15 cellular contexts compared by ENCODE assay signal in genomic region chr22:40257979-40258378, GRCh38.
DNase-seq lines count a peak whose midpoint lies in the region; ATAC-seq and TF ChIP-seq lines count a peak whose summit lies in the region.
"Had no signal": no experiment of that assay in that cellular context is flagged by ENCODE, and none has a peak within 500 bp of the region (broad histone marks: within the 10 kb centered on the region; RNA-seq: fewer than 3 reads in every experiment).

No MANE protein-coding gene starts in this region.

- H3K4me1 ChIP-seq in PC-9 (replicated peaks; ENCODE audit: insufficient read depth), result peaks cover 38% of the 10 kb centered on the region
- peaks cover 4 to 15% of the 10 kb centered on the region in 2 donors for H3K4me1 ChIP-seq in muscle layer of duodenum (ENCODE audit: control insufficient read depth in 1 of 2, insufficient read depth in 2 of 2, low read length in 2 of 2)
- H3K4me1 ChIP-seq: prostate gland had no signal

- TF ChIP-seq CTCF in Calu3 (IDR thresholded peaks at IDR 0.05; ENCODE audit: unreplicated experiment), result no peak
- no peak for TF ChIP-seq CTCF in PC-9 (conservative IDR thresholded peaks at IDR 0.05)

- peaks cover 3% of the 10 kb centered on the region; the same call in 1 of the 2 replicates for H3K9me2 ChIP-seq in PC-9 (ENCODE audit: insufficient read depth)

- no peaks in the 10 kb centered on the region for H3K9me3 ChIP-seq in PC-9 (ENCODE audit: insufficient read depth, low read depth)
- H3K9me3 ChIP-seq in muscle layer of duodenum (ENCODE audit: control insufficient read depth in 1 of 2, low read length in 2 of 2), result no peaks in the 10 kb centered on the region
- H3K9me3 ChIP-seq: lower lobe of right lung, prostate gland, upper lobe of right lung had no signal

- H3K9me3 Mint-ChIP-seq in Calu3 (ENCODE audit: low read depth, unreplicated experiment), result no peaks in the 10 kb centered on the region

- DNase-seq in Calu3 (no peak), PC-9 (peak in 1 of 2 experiments; percentile 52), hypothalamus (lab: John Stamatoyannopoulos, UW) (no peak), SHP77 treated with DMSO at 0.1 percent for 48 hours (lab: John Stamatoyannopoulos, UW) (no peak), NCI-H1417 treated with DMSO at 0.1 percent for 48 hours (lab: John Stamatoyannopoulos, UW) (no peak)
- DNase-seq in central memory CD4-positive, alpha-beta T cell, result peak; percentile 31
- DNase-seq: COR-L47, head of caudate nucleus, lower lobe of right lung, NCI-H510A treated with DMSO at 0.1 percent for 48 hours, upper lobe of right lung had no signal

- no peak for ATAC-seq in HG03354 (IDR thresholded peaks at IDR 0.05; ENCODE audit: poor library complexity, severe bottlenecking, unreplicated experiment)
- ATAC-seq: SK-N-SH treated with all-trans-retinoic acid at 6 μM for 48 hours had no signal

- no peak overlapping the region for H2AFZ ChIP-seq in PC-9

- H3K79me2 ChIP-seq in PC-9 (ENCODE audit: low read depth), result peaks cover 30% of the 10 kb centered on the region

- CTCF ChIA-PET in Calu3 (lab: Charles Lee), result interaction anchor here (0.6 kb wide), 1 partner anchor 50 kb away, joined by 3 read pairs; no protein-coding TSS in a partner anchor
- CTCF ChIA-PET in PC-9 (lab: Charles Lee), result no interaction called here

- 0 out of 2 replicates have a peak, but pooled peaks cover 5% of the 10 kb centered on the region for H3K36me3 ChIP-seq in PC-9 (ENCODE audit: low read depth)
- peaks cover 6 to 11% of the 10 kb centered on the region in 2 donors for H3K36me3 ChIP-seq in muscle layer of duodenum (ENCODE audit: control insufficient read depth in 1 of 2, insufficient read depth in 2 of 2, low read length in 2 of 2)
- H3K36me3 ChIP-seq: prostate gland had no signal

- H3K4me1 Mint-ChIP-seq in Calu3 (ENCODE audit: low read depth, unreplicated experiment), result peaks cover 22% of the 10 kb centered on the region

- H3K4me3 Mint-ChIP-seq in Calu3 (ENCODE audit: low read depth, unreplicated experiment), result no peak overlapping the region

- no peaks in the 10 kb centered on the region for H3K27me3 ChIP-seq in PC-9 (ENCODE audit: insufficient read depth, low read depth)
- no peaks in the 10 kb centered on the region for H3K27me3 ChIP-seq in muscle layer of duodenum (ENCODE audit: low read depth, low read length)
- H3K27me3 ChIP-seq: upper lobe of right lung had no signal

- no peaks in the 10 kb centered on the region for H3K36me3 Mint-ChIP-seq in Calu3 (ENCODE audit: insufficient read depth, unreplicated experiment)

- peaks cover 3% of the 10 kb centered on the region for H4K20me1 ChIP-seq in PC-9 (ENCODE audit: insufficient read depth)

- intact Hi-C loops in Calu3 (cut with micrococcal nuclease; ENCODE audit: unreplicated experiment), result no loop called here
- intact Hi-C loops in PC-9 (cut with micrococcal nuclease; ENCODE audit: unreplicated experiment), result loop anchor here (5.0 kb wide), 1 partner anchor 81 kb away; the partner anchor contains the start of gene TNRC6B

- BruUV-seq in Calu3 (replicated peaks; lab: Mats Ljungman, UMichigan) (no TSS peak), PC-9 (replicated peaks; lab: Mats Ljungman, UMichigan) (no TSS peak)

- no peaks in the 10 kb centered on the region for H3K27me3 Mint-ChIP-seq in Calu3 (ENCODE audit: unreplicated experiment)

- H3F3A ChIP-seq in PC-9 (ENCODE audit: insufficient read depth, low read depth), result peaks cover 42% of the 10 kb centered on the region

- H3K4me3 ChIP-seq in PC-9, result peak overlapping the region; percentile 17; the same call in 1 of the 2 replicates
- H3K4me3 ChIP-seq in muscle layer of duodenum (ENCODE audit: low read depth in 1 of 2, low read length in 2 of 2), result no peak overlapping the region
- H3K4me3 ChIP-seq: lower lobe of right lung, prostate gland, upper lobe of right lung had no signal

- H3K27ac ChIP-seq in PC-9, result peak overlapping the region; percentile 91
- peak overlapping the region; percentile 45 for H3K27ac ChIP-seq in muscle layer of duodenum (ENCODE audit: low read length)
- H3K27ac ChIP-seq: lower lobe of right lung, upper lobe of right lung had no signal

- peak overlapping the region; percentile 62 for H3K4me2 ChIP-seq in PC-9

- POLR2A ChIA-PET in PC-9 (lab: Charles Lee; ENCODE audit: unreplicated experiment), result interaction anchor here (0.6 kb wide), 1 partner anchor 214 kb away, joined by 4 read pairs; no protein-coding TSS in a partner anchor

- H3K27ac Mint-ChIP-seq in Calu3 (ENCODE audit: unreplicated experiment), result peak overlapping the region; percentile 34
